In the genomic region with DNA sequence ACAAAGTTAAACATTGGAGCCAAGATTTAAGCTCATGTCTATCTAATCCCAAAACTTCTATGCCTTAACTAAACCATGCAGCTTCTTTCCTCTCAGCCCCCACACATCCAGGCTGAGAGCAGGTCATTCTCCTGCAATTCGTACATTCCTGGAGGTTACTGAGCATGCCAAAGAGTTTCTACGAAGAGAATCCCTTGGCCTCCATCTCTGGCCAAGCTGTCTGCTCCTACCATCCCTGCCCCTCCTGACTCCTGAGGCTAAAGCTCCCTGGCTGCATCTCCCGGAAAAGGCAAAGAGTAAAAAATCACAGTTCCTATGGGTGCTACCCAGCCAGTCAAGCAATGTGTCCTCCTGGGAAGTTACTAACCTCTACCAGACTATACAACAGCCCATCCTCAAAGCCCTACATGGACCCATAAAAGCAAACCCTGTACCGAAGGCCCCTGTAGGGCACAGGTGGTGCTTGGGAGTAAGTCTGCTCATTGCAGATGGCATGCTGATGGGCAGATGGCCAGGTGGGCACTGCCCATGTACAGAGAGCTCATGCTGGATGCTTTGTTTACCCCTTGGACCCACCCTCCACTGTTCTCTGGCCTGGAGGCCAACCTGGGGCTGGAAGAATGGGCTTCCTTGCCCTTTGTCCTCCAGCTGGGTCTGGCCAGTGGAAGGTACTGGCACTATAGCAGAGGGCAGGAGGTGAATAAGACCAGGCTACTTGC, we compare ENCODE assay signal across 16 cellular contexts.
DNase-seq lines count a peak whose midpoint lies in the region; TF ChIP-seq lines count a peak whose summit lies in the region.
"Had no signal": no experiment of that assay in that cellular context is flagged by ENCODE, and none has a peak within 500 bp of the region (broad histone marks: within the 10 kb centered on the region; RNA-seq: fewer than 3 reads in every experiment).

No MANE protein-coding gene starts in this region.

- no peak overlapping the region for H3K4me3 ChIP-seq in adipocyte (ENCODE audit: low read length)
- H3K4me3 ChIP-seq in tibial artery: no peak overlapping the region
- H3K4me3 ChIP-seq: esophagus squamous epithelium, suprapubic skin had no signal

- H3K27me3 ChIP-seq in adipocyte (replicated peaks; ENCODE audit: control insufficient read depth, insufficient read depth, low read length) (no peaks in the 10 kb centered on the region), tibial artery (no peaks in the 10 kb centered on the region)
- H3K27me3 ChIP-seq: esophagus squamous epithelium, suprapubic skin had no signal

- no peaks in the 10 kb centered on the region for H3K36me3 ChIP-seq in adipocyte (ENCODE audit: control insufficient read depth, insufficient read depth, low read length, severe bottlenecking)
- H3K36me3 ChIP-seq in tibial artery: no peaks in the 10 kb centered on the region
- H3K36me3 ChIP-seq: esophagus squamous epithelium, suprapubic skin had no signal

- intact Hi-C loops in activated naive CD4-positive, alpha-beta T cell treated with anti-CD3 and anti-CD28 coated beads for 36 hours (cut with micrococcal nuclease): no loop called here
- intact Hi-C loops in tibial artery (cut with DNase I; ENCODE audit: low total_unique reads): loop anchor here (5.0 kb wide), 2 partner anchors 60 to 440 kb away; no protein-coding TSS in a partner anchor

- H3K4me3 Mint-ChIP-seq in activated naive CD4-positive, alpha-beta T cell treated with anti-CD3 and anti-CD28 coated beads, Interleukin-2, amount 10 ng/mL, durations not matched to agents 7 days and 5 days: no peak overlapping the region
- H3K4me3 Mint-ChIP-seq in activated naive CD4-positive, alpha-beta T cell treated with anti-CD3 and anti-CD28 coated beads for 36 hours: no peak overlapping the region
- H3K4me3 Mint-ChIP-seq: activated CD4-positive, alpha-beta memory T cell treated with anti-CD3 and anti-CD28 coated beads, Interleukin-2, amount 10 ng/mL, durations not matched to agents 7 days and 5 days; T-helper 2 cell treated with Interferon-gamma antibody and Interleukin-4, amounts not matched to agents 5 μg/mL and 100 μg/mL, for 36 hours had no signal

- peak overlapping the region; percentile 50 for H3K9ac ChIP-seq in adipocyte (ENCODE audit: low read length)

- DNase-seq in activated naive CD4-positive, alpha-beta T cell treated with anti-CD3 and anti-CD28 coated beads, Interleukin-2, amount 10 ng/mL, durations not matched to agents 7 days and 5 days: no peak
- DNase-seq in activated naive CD4-positive, alpha-beta T cell treated with anti-CD3 and anti-CD28 coated beads for 36 hours: no peak
- peak; percentile 33 for DNase-seq in adipocyte (ENCODE audit: low read depth)
- DNase-seq in kidney glomerular epithelial cell (lab: John Stamatoyannopoulos, UW): peak; percentile 90
- DNase-seq in tibial artery: no peak
- DNase-seq in stimulated activated naive CD4-positive, alpha-beta T cell treated with Interleukin-2 at 50 U/mL for 16 hours (lab: John Stamatoyannopoulos, UW): no peak
- no peak for DNase-seq in NCI-H510A treated with DMSO at 0.1 percent for 48 hours (lab: John Stamatoyannopoulos, UW)
- DNase-seq in hepatic stellate cell (ENCODE audit: low spot score): no peak
- DNase-seq: activated CD4-positive, alpha-beta memory T cell treated with anti-CD3 and anti-CD28 coated beads, Interleukin-2, amount 10 ng/mL, durations not matched to agents 7 days and 5 days; activated gamma-delta T cell; Caco-2; esophagus squamous epithelium; NCI-H446; retina had no signal

- H3K4me1 ChIP-seq in adipocyte (ENCODE audit: control insufficient read depth, insufficient read depth, low read length) (peaks cover 23% of the 10 kb centered on the region), tibial artery (peaks cover 0 to 52% (median 40%) of the 10 kb centered on the region in 4 donors)
- H3K4me1 ChIP-seq: suprapubic skin had no signal

- TF ChIP-seq CTCF in tibial artery (IDR thresholded peaks at IDR 0.05): no peak

- H3K27ac Mint-ChIP-seq in activated naive CD4-positive, alpha-beta T cell treated with anti-CD3 and anti-CD28 coated beads, Interleukin-2, amount 10 ng/mL, durations not matched to agents 7 days and 5 days: peak overlapping the region; percentile 34
- no peak overlapping the region for H3K27ac Mint-ChIP-seq in activated naive CD4-positive, alpha-beta T cell treated with anti-CD3 and anti-CD28 coated beads for 36 hours
- H3K27ac Mint-ChIP-seq: activated CD4-positive, alpha-beta memory T cell treated with anti-CD3 and anti-CD28 coated beads, Interleukin-2, amount 10 ng/mL, durations not matched to agents 7 days and 5 days; T-helper 2 cell treated with Interferon-gamma antibody and Interleukin-4, amounts not matched to agents 5 μg/mL and 100 μg/mL, for 36 hours had no signal

- peaks cover 12% of the 10 kb centered on the region for H3K27me3 Mint-ChIP-seq in activated naive CD4-positive, alpha-beta T cell treated with anti-CD3 and anti-CD28 coated beads, Interleukin-2, amount 10 ng/mL, durations not matched to agents 7 days and 5 days
- no peaks in the 10 kb centered on the region for H3K27me3 Mint-ChIP-seq in activated naive CD4-positive, alpha-beta T cell treated with anti-CD3 and anti-CD28 coated beads for 36 hours (ENCODE audit: low read depth)

- H3K9me3 Mint-ChIP-seq in activated naive CD4-positive, alpha-beta T cell treated with anti-CD3 and anti-CD28 coated beads, Interleukin-2, amount 10 ng/mL, durations not matched to agents 7 days and 5 days: no peaks in the 10 kb centered on the region
- H3K9me3 Mint-ChIP-seq in activated naive CD4-positive, alpha-beta T cell treated with anti-CD3 and anti-CD28 coated beads for 36 hours: no peaks in the 10 kb centered on the region
- H3K9me3 Mint-ChIP-seq: activated CD4-positive, alpha-beta memory T cell treated with anti-CD3 and anti-CD28 coated beads, Interleukin-2, amount 10 ng/mL, durations not matched to agents 7 days and 5 days; T-helper 2 cell treated with Interferon-gamma antibody and Interleukin-4, amounts not matched to agents 5 μg/mL and 100 μg/mL, for 36 hours had no signal

- no peaks in the 10 kb centered on the region for H3K9me3 ChIP-seq in adipocyte (ENCODE audit: control insufficient read depth, low read length)
- no peaks in the 10 kb centered on the region for H3K9me3 ChIP-seq in tibial artery
- H3K9me3 ChIP-seq: Caco-2, esophagus squamous epithelium, suprapubic skin had no signal

- CTCF ChIA-PET in activated naive CD4-positive, alpha-beta T cell treated with anti-CD3 and anti-CD28 coated beads, Interleukin-2, amount 10 ng/mL, durations not matched to agents 7 days and 5 days (lab: Charles Lee): interaction anchor here (1.1 kb wide), 1 partner anchor 110 kb away, joined by 3 read pairs; no protein-coding TSS in a partner anchor
- CTCF ChIA-PET in activated naive CD4-positive, alpha-beta T cell treated with anti-CD3 and anti-CD28 coated beads for 36 hours (lab: Charles Lee): interaction anchor here (0.9 kb wide), 1 partner anchor 83 kb away, joined by 3 read pairs; no protein-coding TSS in a partner anchor

- H3K36me3 Mint-ChIP-seq in activated naive CD4-positive, alpha-beta T cell treated with anti-CD3 and anti-CD28 coated beads, Interleukin-2, amount 10 ng/mL, durations not matched to agents 7 days and 5 days: no peaks in the 10 kb centered on the region
- no peaks in the 10 kb centered on the region for H3K36me3 Mint-ChIP-seq in activated naive CD4-positive, alpha-beta T cell treated with anti-CD3 and anti-CD28 coated beads for 36 hours (ENCODE audit: low read depth)

- no peaks in the 10 kb centered on the region for H3K4me1 Mint-ChIP-seq in activated naive CD4-positive, alpha-beta T cell treated with anti-CD3 and anti-CD28 coated beads, Interleukin-2, amount 10 ng/mL, durations not matched to agents 7 days and 5 days
- H3K4me1 Mint-ChIP-seq in activated naive CD4-positive, alpha-beta T cell treated with anti-CD3 and anti-CD28 coated beads for 36 hours (ENCODE audit: low read depth): no peaks in the 10 kb centered on the region
- H3K4me1 Mint-ChIP-seq: activated CD4-positive, alpha-beta memory T cell treated with anti-CD3 and anti-CD28 coated beads, Interleukin-2, amount 10 ng/mL, durations not matched to agents 7 days and 5 days had no signal

- peak overlapping the region; percentile 72 to 77 for H3K27ac ChIP-seq in tibial artery
- H3K27ac ChIP-seq: suprapubic skin had no signal

Comparison
In these comparisons a context has a peak if more than half of its experiments do, and no peak if none do; other contexts are left out.
1. DNase-seq: peak in adipocyte (single experiment) and kidney glomerular epithelial cell (single experiment); none in activated naive CD4-positive, alpha-beta T cell treated with anti-CD3 and anti-CD28 coated beads, Interleukin-2, amount 10 ng/mL, durations not matched to agents 7 days and 5 days (single experiment), activated naive CD4-positive, alpha-beta T cell treated with anti-CD3 and anti-CD28 coated beads for 36 hours (single experiment), tibial artery (0 of 2), stimulated activated naive CD4-positive, alpha-beta T cell treated with Interleukin-2 at 50 U/mL for 16 hours (single experiment), NCI-H510A treated with DMSO at 0.1 percent for 48 hours (single experiment) and hepatic stellate cell (single experiment).